ENCODE assay signal across 9 cellular contexts in genomic region chr3:41893977-41894376, GRCh38.
DNase-seq lines count a peak whose midpoint lies in the region; ATAC-seq and TF ChIP-seq lines count a peak whose summit lies in the region.
"Had no signal": no experiment of that assay in that cellular context is flagged by ENCODE, and none has a peak within 500 bp of the region (broad histone marks: within the 10 kb centered on the region; RNA-seq: fewer than 3 reads in every experiment).

No MANE protein-coding gene starts in this region.

- peaks cover 10% of the 10 kb centered on the region for H3K36me3 Mint-ChIP-seq in activated CD4-positive, alpha-beta T cell treated with anti-CD3 and anti-CD28 coated beads, Interleukin-2, amount 10 ng/mL, durations not matched to agents 24 days and 14 days (ENCODE audit: low read depth)
- H3K36me3 Mint-ChIP-seq in activated CD4-positive, alpha-beta memory T cell treated with anti-CD3 and anti-CD28 coated beads for 36 hours: peaks cover 12% of the 10 kb centered on the region

- ATAC-seq in GM21619 (IDR thresholded peaks at IDR 0.05; ENCODE audit: unreplicated experiment): no peak
- no peak for ATAC-seq in HG02623 (IDR thresholded peaks at IDR 0.05; ENCODE audit: unreplicated experiment)

- intact Hi-C loops in activated CD4-positive, alpha-beta T cell treated with anti-CD3 and anti-CD28 coated beads, Interleukin-2, amount 10 ng/mL, durations not matched to agents 24 days and 14 days (cut with micrococcal nuclease): loop anchor here (1.0 to 10.0 kb wide), 4 partner anchors 121 to 551 kb away; no protein-coding TSS in a partner anchor
- intact Hi-C loops in activated CD4-positive, alpha-beta memory T cell treated with anti-CD3 and anti-CD28 coated beads for 36 hours (cut with micrococcal nuclease): loop anchor here (1.0 to 2.0 kb wide), 2 partner anchors 205 to 297 kb away; no protein-coding TSS in a partner anchor

- H3K27ac Mint-ChIP-seq in activated CD4-positive, alpha-beta T cell treated with anti-CD3 and anti-CD28 coated beads, Interleukin-2, amount 10 ng/mL, durations not matched to agents 24 days and 14 days: no peak overlapping the region
- H3K27ac Mint-ChIP-seq in activated CD4-positive, alpha-beta memory T cell treated with anti-CD3 and anti-CD28 coated beads for 36 hours: no peak overlapping the region
- H3K27ac Mint-ChIP-seq: activated naive CD8-positive, alpha-beta T cell had no signal

- H3K27me3 Mint-ChIP-seq in activated CD4-positive, alpha-beta T cell treated with anti-CD3 and anti-CD28 coated beads, Interleukin-2, amount 10 ng/mL, durations not matched to agents 24 days and 14 days: no peaks in the 10 kb centered on the region
- H3K27me3 Mint-ChIP-seq in activated CD4-positive, alpha-beta memory T cell treated with anti-CD3 and anti-CD28 coated beads for 36 hours: no peaks in the 10 kb centered on the region
- H3K27me3 Mint-ChIP-seq: activated naive CD8-positive, alpha-beta T cell had no signal

- peaks cover 2% of the 10 kb centered on the region for H3K4me1 Mint-ChIP-seq in activated CD4-positive, alpha-beta T cell treated with anti-CD3 and anti-CD28 coated beads, Interleukin-2, amount 10 ng/mL, durations not matched to agents 24 days and 14 days
- H3K4me1 Mint-ChIP-seq in activated CD4-positive, alpha-beta memory T cell treated with anti-CD3 and anti-CD28 coated beads for 36 hours (ENCODE audit: low read depth): no peaks in the 10 kb centered on the region

- DNase-seq in activated CD4-positive, alpha-beta T cell treated with anti-CD3 and anti-CD28 coated beads, Interleukin-2, amount 10 ng/mL, durations not matched to agents 24 days and 14 days: peak; percentile 62
- no peak for DNase-seq in activated CD4-positive, alpha-beta T cell treated with anti-CD3 and anti-CD28 coated beads for 1 hour
- peak; percentile 21 for DNase-seq in MV-4-11 (lab: John Stamatoyannopoulos, UW)
- DNase-seq in cardiac fibroblast (ENCODE audit: low read depth in 2 of 2): peak; percentile 79
- peak; percentile 76 to 82 for DNase-seq in lung microvascular endothelial cell (ENCODE audit: low read depth in 2 of 2)
- no peak for DNase-seq in activated CD4-positive, alpha-beta memory T cell treated with anti-CD3 and anti-CD28 coated beads for 36 hours

- H3K4me3 Mint-ChIP-seq in activated CD4-positive, alpha-beta T cell treated with anti-CD3 and anti-CD28 coated beads, Interleukin-2, amount 10 ng/mL, durations not matched to agents 24 days and 14 days: no peak overlapping the region
- no peak overlapping the region for H3K4me3 Mint-ChIP-seq in activated CD4-positive, alpha-beta memory T cell treated with anti-CD3 and anti-CD28 coated beads for 36 hours
- H3K4me3 Mint-ChIP-seq: activated naive CD8-positive, alpha-beta T cell had no signal

- TF ChIP-seq CTCF in cardiac fibroblast (IDR thresholded peaks at IDR 0.05; ENCODE audit: low read depth, low read length): peak; percentile 33

- H3K9me3 Mint-ChIP-seq in activated CD4-positive, alpha-beta T cell treated with anti-CD3 and anti-CD28 coated beads, Interleukin-2, amount 10 ng/mL, durations not matched to agents 24 days and 14 days: peaks cover 8% of the 10 kb centered on the region
- H3K9me3 Mint-ChIP-seq in activated CD4-positive, alpha-beta memory T cell treated with anti-CD3 and anti-CD28 coated beads for 36 hours: peaks cover 11% of the 10 kb centered on the region

- no peak overlapping the region for H3K4me3 ChIP-seq in cardiac fibroblast (replicated peaks in 1 of 2; ENCODE audit: low read depth in 2 of 2, low read length in 2 of 2)

- POLR2A ChIA-PET in activated CD4-positive, alpha-beta memory T cell treated with anti-CD3 and anti-CD28 coated beads for 36 hours (lab: Charles Lee): no interaction called here

- CTCF ChIA-PET in activated CD4-positive, alpha-beta memory T cell treated with anti-CD3 and anti-CD28 coated beads for 36 hours (lab: Charles Lee): interaction anchor here (5.2 to 5.3 kb wide), 2 partner anchors 205 to 297 kb away, joined by 32 to 40 read pairs; no protein-coding TSS in a partner anchor

Comparison
In these comparisons a context has a peak if more than half of its experiments do, and no peak if none do; other contexts are left out.
1. DNase-seq: peak in activated CD4-positive, alpha-beta T cell treated with anti-CD3 and anti-CD28 coated beads, Interleukin-2, amount 10 ng/mL, durations not matched to agents 24 days and 14 days (single experiment), MV-4-11 (single experiment), cardiac fibroblast (2 of 2) and lung microvascular endothelial cell (2 of 2); none in activated CD4-positive, alpha-beta T cell treated with anti-CD3 and anti-CD28 coated beads for 1 hour (single experiment) and activated CD4-positive, alpha-beta memory T cell treated with anti-CD3 and anti-CD28 coated beads for 36 hours (single experiment).